In genomic region chr9:33130501-33130900, GRCh38 we compare ENCODE assay signal across 9 cellular contexts. TPM values are rescaled to one million over a fixed set of nuclear protein-coding genes. Genes with fewer than 3 reads are reported as not detected.
DNase-seq lines count a peak whose midpoint lies in the region; ATAC-seq and TF ChIP-seq lines count a peak whose summit lies in the region.
"Had no signal": no experiment of that assay in that cellular context is flagged by ENCODE, and none has a peak within 500 bp of the region (broad histone marks: within the 10 kb centered on the region; RNA-seq: fewer than 3 reads in every experiment).

No MANE protein-coding gene starts in this region.

- H3K27me3 ChIP-seq in mesenchymal stem cell (ENCODE audit: control insufficient read depth in 1 of 2, insufficient read depth in 1 of 2, low read length in 2 of 2) (no peaks in the 10 kb centered on the region), SK-N-SH (ENCODE audit: insufficient read depth) (no peaks in the 10 kb centered on the region)

- H3K9me2 ChIP-seq in SK-N-SH, result no peaks in the 10 kb centered on the region

- peaks cover 29% of the 10 kb centered on the region for H3K79me1 ChIP-seq in mesenchymal stem cell (replicated peaks; ENCODE audit: low read length, poor library complexity, severe bottlenecking)

- H4K8ac ChIP-seq in mesenchymal stem cell (ENCODE audit: low read length), result peak overlapping the region; percentile 69

- CTCF ChIA-PET in SK-N-SH (lab: Yijun Ruan, JAX), result no interaction called here

- peak overlapping the region; percentile 8 to 68 for H3K18ac ChIP-seq in mesenchymal stem cell (ENCODE audit: low read depth in 1 of 2, low read length in 2 of 2)

- H3K4me3 Mint-ChIP-seq in T-helper 2 cell treated with Interferon-gamma antibody and Interleukin-4, amounts not matched to agents 5 μg/mL and 100 μg/mL, for 36 hours, result no peak overlapping the region
- H3K4me3 Mint-ChIP-seq: activated naive CD8-positive, alpha-beta T cell treated with anti-CD3 and anti-CD28 coated beads, Interleukin-2, amount 10 ng/mL, durations not matched to agents 7 days and 5 days had no signal

- peaks cover 13% of the 10 kb centered on the region; the same call in 1 of the 2 replicates for H4K20me1 ChIP-seq in SK-N-SH (ENCODE audit: insufficient read depth)

- POLR2A ChIA-PET in SK-N-SH (lab: Yijun Ruan, JAX), result no interaction called here

- no peak overlapping the region for H3K4ac ChIP-seq in mesenchymal stem cell (ENCODE audit: low read depth in 1 of 2, low read length in 2 of 2)

- peak overlapping the region; percentile 38; the same call in 1 of the 2 replicates for H3K27ac ChIP-seq in 22Rv1
- H3K27ac ChIP-seq in mesenchymal stem cell (ENCODE audit: low read length, poor library complexity, severe bottlenecking), result no peak overlapping the region
- H3K27ac ChIP-seq in SK-N-SH (ENCODE audit: low read depth in 2 of 2, low read length in 1 of 2), result no peak overlapping the region

- H3K4me3 ChIP-seq in mesenchymal stem cell (ENCODE audit: insufficient read depth in 1 of 2, low read depth in 1 of 2, low read length in 2 of 2), result no peak overlapping the region
- no peak overlapping the region for H3K4me3 ChIP-seq in SK-N-SH (ENCODE audit: low read depth in 2 of 2, low read length in 1 of 2)

- peaks cover 39% of the 10 kb centered on the region for H3K36me3 Mint-ChIP-seq in T-helper 2 cell treated with Interferon-gamma antibody and Interleukin-4, amounts not matched to agents 5 μg/mL and 100 μg/mL, for 36 hours (ENCODE audit: low read depth)

- peak overlapping the region; percentile 94 for H3K27ac Mint-ChIP-seq in T-helper 2 cell treated with Interferon-gamma antibody and Interleukin-4, amounts not matched to agents 5 μg/mL and 100 μg/mL, for 36 hours
- H3K27ac Mint-ChIP-seq: activated naive CD8-positive, alpha-beta T cell treated with anti-CD3 and anti-CD28 coated beads, Interleukin-2, amount 10 ng/mL, durations not matched to agents 7 days and 5 days had no signal

- H3K36me3 ChIP-seq in mesenchymal stem cell (ENCODE audit: control insufficient read depth in 1 of 2, insufficient read depth in 2 of 2, low read depth in 1 of 2, low read length in 2 of 2), result peaks cover 29 to 64% of the 10 kb centered on the region in 2 experiments
- peaks cover 18 to 45% of the 10 kb centered on the region in 2 experiments for H3K36me3 ChIP-seq in SK-N-SH (replicated peaks in 1 of 2; ENCODE audit: control insufficient read depth in 1 of 2, insufficient read depth in 2 of 2, low read length in 1 of 2)

- peaks cover 15% of the 10 kb centered on the region for H3F3A ChIP-seq in SK-N-SH (replicated peaks; ENCODE audit: insufficient read depth)

- peaks cover 40% of the 10 kb centered on the region for H3K79me2 ChIP-seq in SK-N-SH (ENCODE audit: insufficient read depth)

- H3K9ac ChIP-seq in mesenchymal stem cell (ENCODE audit: low read length) (peak overlapping the region; percentile 20), SK-N-SH (no peak overlapping the region)

- no peak overlapping the region for H2BK5ac ChIP-seq in mesenchymal stem cell (ENCODE audit: low read depth, low read length, poor library complexity, severe bottlenecking)

- H4K91ac ChIP-seq in mesenchymal stem cell (ENCODE audit: low read length), result peak overlapping the region; percentile 40

- H3K23ac ChIP-seq in mesenchymal stem cell (ENCODE audit: low read length in 2 of 2), result no peak overlapping the region

- ATAC-seq in GM18858 (IDR thresholded peaks at IDR 0.05; ENCODE audit: unreplicated experiment) (peak; percentile 79), HG03039 (IDR thresholded peaks at IDR 0.05; ENCODE audit: unreplicated experiment) (peak; percentile 75)

- no peak overlapping the region for H3K14ac ChIP-seq in mesenchymal stem cell (ENCODE audit: low read length in 2 of 2)

- no peaks in the 10 kb centered on the region for H3K9me3 Mint-ChIP-seq in T-helper 2 cell treated with Interferon-gamma antibody and Interleukin-4, amounts not matched to agents 5 μg/mL and 100 μg/mL, for 36 hours
- H3K9me3 Mint-ChIP-seq: activated naive CD8-positive, alpha-beta T cell treated with anti-CD3 and anti-CD28 coated beads, Interleukin-2, amount 10 ng/mL, durations not matched to agents 7 days and 5 days had no signal

- no peak overlapping the region for H2BK15ac ChIP-seq in mesenchymal stem cell (ENCODE audit: low read depth, poor library complexity, severe bottlenecking)

- H3K4me1 ChIP-seq in mesenchymal stem cell (ENCODE audit: control insufficient read depth, insufficient read depth, low read depth, low read length) (peaks cover 43% of the 10 kb centered on the region), SK-N-SH (ENCODE audit: control insufficient read depth in 1 of 2, insufficient read depth in 2 of 2, low read depth in 1 of 2, low read length in 1 of 2) (no peaks in the 10 kb centered on the region; a peak in 2 of 4 replicates)

- H3K4me2 ChIP-seq in mesenchymal stem cell (ENCODE audit: low read length, poor library complexity, severe bottlenecking), result no peak overlapping the region
- no peak overlapping the region for H3K4me2 ChIP-seq in SK-N-SH

- H3K27me3 Mint-ChIP-seq in T-helper 2 cell treated with Interferon-gamma antibody and Interleukin-4, amounts not matched to agents 5 μg/mL and 100 μg/mL, for 36 hours (ENCODE audit: low read depth), result no peaks in the 10 kb centered on the region
- H3K27me3 Mint-ChIP-seq: activated naive CD8-positive, alpha-beta T cell treated with anti-CD3 and anti-CD28 coated beads, Interleukin-2, amount 10 ng/mL, durations not matched to agents 7 days and 5 days had no signal

- DNase-seq in T-helper 2 cell treated with Interferon-gamma antibody and Interleukin-4, amounts not matched to agents 5 μg/mL and 100 μg/mL, for 36 hours (ENCODE audit: low spot score), result no peak
- DNase-seq in mesenchymal stem cell (peak; percentile 72), midbrain (lab: John Stamatoyannopoulos, UW) (no peak), SK-N-SH (no peak), NCI-H1048 (lab: John Stamatoyannopoulos, UW) (no peak)
- DNase-seq: activated naive CD8-positive, alpha-beta T cell treated with anti-CD3 and anti-CD28 coated beads, Interleukin-2, amount 10 ng/mL, durations not matched to agents 7 days and 5 days had no signal

- no peak overlapping the region for H2AFZ ChIP-seq in mesenchymal stem cell (ENCODE audit: low read depth, low read length)
- no peak overlapping the region for H2AFZ ChIP-seq in SK-N-SH (ENCODE audit: low read depth)

- TF ChIP-seq RAD21 in SK-N-SH (IDR thresholded peaks at IDR 0.05; ENCODE audit: low read length), result no peak

- H2BK120ac ChIP-seq in mesenchymal stem cell (ENCODE audit: low read depth, low read length), result no peak overlapping the region

- H2BK12ac ChIP-seq in mesenchymal stem cell (ENCODE audit: low read length in 2 of 2), result peak overlapping the region in 1 of 2 experiments; percentile 47

- 53% methylated on average over 4 of the region's 5 CpGs for WGBS in mesenchymal stem cell
- 84% methylated on average over 5 of the region's 5 CpGs for WGBS in SK-N-SH (ENCODE audit: low lambda C conversion rate)

- no peak for TF ChIP-seq EP300 in SK-N-SH (IDR thresholded peaks at IDR 0.05; ENCODE audit: borderline replicate concordance in 1 of 2, low read depth in 1 of 2, low read length in 1 of 2)

- H3K9me3 ChIP-seq in mesenchymal stem cell (ENCODE audit: control insufficient read depth, low read length) (no peaks in the 10 kb centered on the region), SK-N-SH (no peaks in the 10 kb centered on the region)

- TF ChIP-seq CTCF in 22Rv1 (IDR thresholded peaks at IDR 0.05) (no peak), SK-N-SH (IDR thresholded peaks at IDR 0.05) (no peak)

- peaks cover 19% of the 10 kb centered on the region for H3K4me1 Mint-ChIP-seq in T-helper 2 cell treated with Interferon-gamma antibody and Interleukin-4, amounts not matched to agents 5 μg/mL and 100 μg/mL, for 36 hours (ENCODE audit: low read depth)

- peak overlapping the region; percentile 83 for H2AK5ac ChIP-seq in mesenchymal stem cell (ENCODE audit: low read length, severe bottlenecking)

TF ChIP-seq in SK-N-SH, 30 proteins besides CTCF, POLR2A, EP300 and RAD21:
- no peak for TF ChIP-seq IRF3 (IDR thresholded peaks at IDR 0.05; ENCODE audit: low read depth, low read length)
- TF ChIP-seq TEAD4 (IDR thresholded peaks at IDR 0.05; ENCODE audit: borderline replicate concordance, insufficient read depth), result no peak
- no peak for TF ChIP-seq EZH2phosphoT487 (IDR thresholded peaks at IDR 0.05; ENCODE audit: borderline replicate concordance, low read depth)
- no peak for TF ChIP-seq GABPA (IDR thresholded peaks at IDR 0.05; ENCODE audit: low read depth)
- no peak for TF ChIP-seq USF1 (IDR thresholded peaks at IDR 0.05; ENCODE audit: borderline replicate concordance, low read depth)
- TF ChIP-seq POLR2AphosphoS5 (IDR thresholded peaks at IDR 0.05; ENCODE audit: low read depth, low read length), result no peak
- no peak for TF ChIP-seq JUND (IDR thresholded peaks at IDR 0.05)

RNA-seq across cellular contexts. Expression of gene B4GALT1, which starts 36.6 kb away (rescaled TPM):
- polyA plus RNA-seq in mesenchymal stem cell (2013, experiment 1 of 2), result 58.5 TPM
- 58.1 TPM for polyA plus RNA-seq in mesenchymal stem cell (2013, experiment 2 of 2)
- polyA plus RNA-seq in SK-N-SH (2012; rRNA removed), result 36.2 and 36.3 TPM in 2 replicates
- 31.2 and 34.8 TPM in 2 replicates for polyA plus RNA-seq in SK-N-SH (2012; cell fraction: cytosol; rRNA removed)
- 16.2 and 21.7 TPM in 2 replicates for polyA plus RNA-seq in SK-N-SH (2012; cell fraction: nucleus; rRNA removed)

RNA-seq across cellular contexts. Expression of gene SMU1, which starts 54.0 kb away (rescaled TPM):
- 10.1 TPM for polyA plus RNA-seq in mesenchymal stem cell (2013, experiment 1 of 2)
- polyA plus RNA-seq in mesenchymal stem cell (2013, experiment 2 of 2), result 10.5 TPM
- 9.8 and 12.4 TPM in 2 replicates for polyA plus RNA-seq in SK-N-SH (2012; rRNA removed)
- 13.1 and 13.5 TPM in 2 replicates for polyA plus RNA-seq in SK-N-SH (2012; cell fraction: cytosol; rRNA removed)
- 5.4 and 9.7 TPM in 2 replicates for polyA plus RNA-seq in SK-N-SH (2012; cell fraction: nucleus; rRNA removed)
